Comparison of ENCODE assay signal across 9 cellular contexts in genomic region chr18:10455726-10456453, GRCh38. TPM values are rescaled to one million over a fixed set of nuclear protein-coding genes. Genes with fewer than 3 reads are reported as not detected.
DNase-seq lines count a peak whose midpoint lies in the region; ATAC-seq, FAIRE-seq and TF ChIP-seq lines count a peak whose summit lies in the region.
"Had no signal": no experiment of that assay in that cellular context is flagged by ENCODE, and none has a peak within 500 bp of the region (broad histone marks: within the 10 kb centered on the region; RNA-seq: fewer than 3 reads in every experiment).

No MANE protein-coding gene starts in this region.

- no TSS peak for BruUV-seq in HepG2 (replicated peaks; lab: Mats Ljungman, UMichigan)

- H3K27ac ChIP-seq in HepG2 (ENCODE audit: extremely low read length, insufficient read depth, low read length): no peak overlapping the region
- no peak overlapping the region for H3K27ac ChIP-seq in right lobe of liver
- peak overlapping the region; percentile 13 to 97 (median 92) for H3K27ac ChIP-seq in dorsolateral prefrontal cortex

- no peak for TF ChIP-seq POLR2A in HepG2 (IDR thresholded peaks at IDR 0.05; ENCODE audit: insufficient read depth in 1 of 2, low read depth in 2 of 2, low read length in 2 of 2)
- TF ChIP-seq POLR2A in right lobe of liver (IDR thresholded peaks at IDR 0.05): no peak

- in situ Hi-C loops in HepG2 (cut with HindIII; ENCODE audit: extremely low pct_ligation_motif_present, low pct_unique_long_range_greater_than_20kb): no loop called here

- no peaks in the 10 kb centered on the region for H3K9me3 ChIP-seq in HepG2 (ENCODE audit: low read length)
- H3K9me3 ChIP-seq in right lobe of liver: no peaks in the 10 kb centered on the region

- no peak overlapping the region for H3K27ac Mint-ChIP-seq in naive thymus-derived CD8-positive, alpha-beta T cell

- no peaks in the 10 kb centered on the region for H3K36me3 ChIP-seq in HepG2 (replicated peaks in 1 of 2; ENCODE audit: control insufficient read depth in 1 of 2, insufficient read depth in 2 of 2, low read length in 2 of 2)
- H3K36me3 ChIP-seq in right lobe of liver: no peaks in the 10 kb centered on the region

- H3K79me2 ChIP-seq in HepG2 (ENCODE audit: insufficient read depth, low read length): no peaks in the 10 kb centered on the region

- H3K4me1 ChIP-seq in HepG2 (ENCODE audit: insufficient read depth, low read length) (peaks cover 45% of the 10 kb centered on the region), right lobe of liver (peaks cover 0 to 6% (median 0%) of the 10 kb centered on the region in 4 donors)

- intact Hi-C loops in HepG2 (cut with micrococcal nuclease; ENCODE audit: unreplicated experiment) (no loop called here), right lobe of liver (cut with DNase I) (no loop called here), dorsolateral prefrontal cortex (cut with DNase I) (no loop called here), left colon (cut with DNase I, micrococcal nuclease) (no loop called here)

- H3K4me3 ChIP-seq in HepG2 (replicated peaks in 1 of 3; ENCODE audit: insufficient read depth in 1 of 3, low read depth in 2 of 3, low read length in 3 of 3) (peak overlapping the region in 2 of 3 experiments; percentile 58 to 76; a peak in 4 of 6 replicates), right lobe of liver (no peak overlapping the region), dorsolateral prefrontal cortex (peak overlapping the region; percentile 50 to 91 (median 76))

- DNase-seq in HepG2 (ENCODE audit: low spot score): no peak
- DNase-seq in right lobe of liver: no peak
- no peak for DNase-seq in dorsolateral prefrontal cortex
- no peak for DNase-seq in naive thymus-derived CD8-positive, alpha-beta T cell
- no peak for DNase-seq in foreskin melanocyte
- DNase-seq in mesenteric fat pad (ENCODE audit: low spot score): no peak
- DNase-seq in left colon: no peak
- DNase-seq: activated effector memory CD4-positive, alpha-beta T cell treated with anti-CD3 and anti-CD28 coated beads, Interleukin-2, amount 50 U/mL, for 16 hours had no signal

- peak overlapping the region; percentile 71; the same call in 1 of the 2 replicates for H3K9ac ChIP-seq in HepG2 (ENCODE audit: insufficient read depth, low read depth, low read length)

- peaks cover 0 to 4% (median 0%) of the 10 kb centered on the region in 3 donors for H3K36me3 Mint-ChIP-seq in naive thymus-derived CD8-positive, alpha-beta T cell

- H3K27me3 Mint-ChIP-seq in naive thymus-derived CD8-positive, alpha-beta T cell: peaks cover 23 to 58% (median 55%) of the 10 kb centered on the region in 5 donors

- no peak for FAIRE-seq in HepG2 (lab: Jason Lieb, UNC)

- POLR2A ChIA-PET in HepG2 (lab: Yijun Ruan, JAX): no interaction called here
- POLR2A ChIA-PET in naive thymus-derived CD8-positive, alpha-beta T cell (lab: Charles Lee): no interaction called here

- H2AFZ ChIP-seq in HepG2 (ENCODE audit: low read length): no peak overlapping the region

- H4K20me1 ChIP-seq in HepG2 (ENCODE audit: insufficient read depth, low read length): no peaks in the 10 kb centered on the region

- ATAC-seq in HepG2 (no peak), right lobe of liver (no peak), HG03196 (IDR thresholded peaks at IDR 0.05; ENCODE audit: unreplicated experiment) (no peak), left colon (no peak)
- no peak for ATAC-seq in naive thymus-derived CD8-positive, alpha-beta T cell

- 7% methylated on average over 16 of the region's 16 CpGs for WGBS in HepG2 (ENCODE audit: low lambda C conversion rate)
- WGBS in right lobe of liver (ENCODE audit: insufficient coverage, low coverage, low lambda C conversion rate, missing lambda C conversion rate): 15% methylated on average over 10 of the region's 16 CpGs

- peaks cover 0 to 2% (median 0%) of the 10 kb centered on the region in 9 donors for H3K9me3 Mint-ChIP-seq in naive thymus-derived CD8-positive, alpha-beta T cell

- H3K4me1 Mint-ChIP-seq in naive thymus-derived CD8-positive, alpha-beta T cell: peaks cover 0 to 26% (median 6%) of the 10 kb centered on the region in 4 donors

- TF ChIP-seq EP300 in HepG2 (IDR thresholded peaks at IDR 0.05; ENCODE audit: low read depth in 2 of 2, low read length in 2 of 2) (no peak), HepG2 (CRISPR knock-in tag; IDR thresholded peaks at IDR 0.05; ENCODE audit: borderline replicate concordance) (no peak)

- TF ChIP-seq CTCF in HepG2 (CRISPR knock-in tag; IDR thresholded peaks at IDR 0.05) (no peak), right lobe of liver (IDR thresholded peaks at IDR 0.05) (no peak), dorsolateral prefrontal cortex (IDR thresholded peaks at IDR 0.05 in 54 of 56, conservative IDR thresholded peaks at IDR 0.05 in 2 of 56; ENCODE audit: low read depth in 1 of 56, partially characterized antibody in 56 of 56) (no peak)

- no peak for TF ChIP-seq RAD21 in HepG2 (CRISPR knock-in tag; IDR thresholded peaks at IDR 0.05)

- H3K4me2 ChIP-seq in HepG2 (ENCODE audit: low read depth, low read length): peak overlapping the region; percentile 91

- H3K27me3 ChIP-seq in HepG2 (ENCODE audit: control insufficient read depth in 1 of 2, insufficient read depth in 2 of 2, low read length in 2 of 2): peaks cover 2 to 27% of the 10 kb centered on the region in 2 experiments; a peak in 3 of 5 replicates
- H3K27me3 ChIP-seq in right lobe of liver: peaks cover 0 to 8% of the 10 kb centered on the region in 2 donors
- peaks cover 0 to 39% (median 0%) of the 10 kb centered on the region in 45 donors for H3K27me3 ChIP-seq in dorsolateral prefrontal cortex

- CTCF ChIA-PET in HepG2 (lab: Yijun Ruan, JAX; ENCODE audit: low intra/inter-chr PET ratio, low total read pairs): no interaction called here

- peak overlapping the region in 7 of 10 donors; percentile 57 to 79 (median 64) for H3K4me3 Mint-ChIP-seq in naive thymus-derived CD8-positive, alpha-beta T cell

TF ChIP-seq in HepG2, 621 proteins besides CTCF, POLR2A, EP300 and RAD21:
- TF ChIP-seq ZNF652 (CRISPR knock-in tag; IDR thresholded peaks at IDR 0.05; ENCODE audit: borderline replicate concordance, low read depth): peak; percentile 38; the same call in 1 of the 2 replicates
- 0 out of 2 replicates have a peak, but pooled peaks have one; percentile 10 for TF ChIP-seq EZH2 (conservative IDR thresholded peaks at IDR 0.05; ENCODE audit: low read depth, low read length)
- no peak for TF ChIP-seq SOX6 (IDR thresholded peaks at IDR 0.05)
- TF ChIP-seq SOX6 (CRISPR knock-in tag; IDR thresholded peaks at IDR 0.05): no peak

RNA-seq across cellular contexts. Expression of gene APCDD1, which starts 1.5 kb away (rescaled TPM):
- total RNA-seq in HepG2 (2016; rRNA removed; fragmentation: Illumina TruSeq; extraction: Trizol) (2.1 and 2.4 TPM in 2 replicates), right lobe of liver (1 to 10 TPM in 2 of 6 experiments, under 1 TPM in 4; 0.42 to 2.7 (median 0.71) TPM), dorsolateral prefrontal cortex (100 to 1,000 TPM in 6 of 120 experiments, 10 to 100 TPM in 114; 20.1 to 134 (median 52.7) TPM), mesenteric fat pad (232 TPM), left colon (1 to 10 TPM; 5.2 to 8.3 TPM)
- 0.81 and 0.88 TPM in 2 replicates for total RNA-seq in HepG2 (2016; cell fraction: cytosol; rRNA removed; fragmentation: Illumina TruSeq; extraction: Trizol; ENCODE audit: low read depth)
- 1.9 and 2.4 TPM in 2 replicates for total RNA-seq in HepG2 (2016; cell fraction: insoluble cytoplasmic fraction; rRNA removed; fragmentation: Illumina TruSeq; extraction: Trizol)
- 2.0 and 2.8 TPM in 2 replicates for total RNA-seq in HepG2 (2016; cell fraction: membrane; rRNA removed; fragmentation: Illumina TruSeq; extraction: Trizol)
- 1.8 and 2.5 TPM in 2 replicates for total RNA-seq in HepG2 (2016; cell fraction: nucleus; rRNA removed; fragmentation: Illumina TruSeq; extraction: Trizol)
- 6.0 and 8.6 TPM in 2 replicates for polyA plus RNA-seq in HepG2 (2011; rRNA removed)
- 2.7 and 3.7 TPM in 2 replicates for polyA plus RNA-seq in HepG2 (2011; cell fraction: cytosol; rRNA removed)
- 1.5 and 2.6 TPM in 2 replicates for polyA plus RNA-seq in HepG2 (2011; cell fraction: nucleus; rRNA removed)
- 3.1 and 4.2 TPM in 2 replicates for polyA plus RNA-seq in HepG2 (2012)
- polyA plus RNA-seq in HepG2 (2016; cell fraction: cytosol; fragmentation: Illumina TruSeq; extraction: Trizol; ENCODE audit: low read depth): 1.3 and 2.3 TPM in 2 replicates
- polyA plus RNA-seq in HepG2 (2016; cell fraction: insoluble cytoplasmic fraction; fragmentation: Illumina TruSeq; extraction: Trizol; ENCODE audit: low read depth): 3.1 and 4.7 TPM in 2 replicates
- polyA plus RNA-seq in HepG2 (2016; cell fraction: membrane; fragmentation: Illumina TruSeq; extraction: Trizol; ENCODE audit: low read depth): 2.5 and 3.6 TPM in 2 replicates
- polyA plus RNA-seq in HepG2 (2016; cell fraction: nucleus; fragmentation: Illumina TruSeq; extraction: Trizol; ENCODE audit: insufficient read depth, low read depth): 3.6 and 4.3 TPM in 2 replicates
- 8.8 TPM in 1 of 2 replicates, not detected in the other for polyA minus RNA-seq in HepG2 (2011; rRNA and poly(A)+ RNA removed; ENCODE audit: low replicate concordance)
- 1.5 and 3.5 TPM in 2 replicates for polyA minus RNA-seq in HepG2 (2011; cell fraction: cytosol; rRNA and poly(A)+ RNA removed)
- polyA minus RNA-seq in HepG2 (2011; cell fraction: nucleus; rRNA and poly(A)+ RNA removed): 2.3 and 2.5 TPM in 2 replicates
- total RNA-seq in naive thymus-derived CD8-positive, alpha-beta T cell: not detected
- polyA plus RNA-seq in naive thymus-derived CD8-positive, alpha-beta T cell: not detected

Comparison
In these comparisons a context has a peak if more than half of its experiments do, and no peak if none do; other contexts are left out.
1. H3K4me3 ChIP-seq: peak in HepG2 (2 of 3) and dorsolateral prefrontal cortex (59 of 59); none in right lobe of liver (0 of 3).
2. H3K27ac ChIP-seq: peak in dorsolateral prefrontal cortex (59 of 59); none in HepG2 (single experiment) and right lobe of liver (0 of 3).